Comparison of ENCODE assay signal across 25 cellular contexts in genomic region chr13:97495678-97496077, GRCh38.
"Had no signal": no experiment of that assay in that cellular context is flagged by ENCODE, and none has a peak within 500 bp of the region (broad histone marks: within the 10 kb centered on the region; RNA-seq: fewer than 3 reads in every experiment).

No MANE protein-coding gene starts in this region.

- H3K36me3 ChIP-seq: colonic mucosa, neutrophil, pancreas, upper lobe of right lung had no signal

- DNase-seq: activated B cell treated with CpG ODN at 0.5 μM for 24 hours; activated CD4-positive, alpha-beta T cell treated with anti-CD3 and anti-CD28 coated beads for 36 hours; activated CD4-positive, alpha-beta T cell treated with anti-CD3 and anti-CD28 coated beads, Interleukin-2, amount 50 U/mL, for 4 hours; activated CD8-positive, alpha-beta memory T cell treated with anti-CD3 and anti-CD28 coated beads for 24 hours; activated CD8-positive, alpha-beta memory T cell treated with anti-CD3 and anti-CD28 coated beads, Interleukin-2, amount 50 U/mL, for 48 hours; activated naive CD4-positive, alpha-beta T cell treated with Interleukin-2 at 50 U/mL for 16 hours; activated naive CD8-positive, alpha-beta T cell treated with anti-CD3 and anti-CD28 coated beads for 36 hours; activated T-cell treated with anti-CD3 and anti-CD28 coated beads, Interleukin-2, amount 50 U/mL, for 4 hours; colonic mucosa; dorsolateral prefrontal cortex; erythroblast; glutamatergic neuron; hippocampal formation; left ventricle myocardium superior; pancreas; right cardiac atrium; stimulated activated CD4-positive, alpha-beta T cell treated with anti-CD3 and anti-CD28 coated beads, Interleukin-12 subunit alpha, Interleukin-12 subunit beta, amount 100 ng/mL, for 4 hours; stimulated activated CD4-positive, alpha-beta T cell treated with anti-CD3 and anti-CD28 coated beads, Interleukin-4, amount 100 ng/mL, for 4 hours; stimulated activated naive CD8-positive, alpha-beta T cell treated with anti-CD3 and anti-CD28 coated beads, Interleukin-15, Interleukin-2, amounts not matched to agents 100 U/mL and 50 U/mL, for 24 hours; T1000; upper lobe of right lung had no signal

- H3K4me3 ChIP-seq: colonic mucosa, dorsolateral prefrontal cortex, pancreas, upper lobe of right lung had no signal

- H3K36me3 Mint-ChIP-seq: activated naive CD8-positive, alpha-beta T cell treated with anti-CD3 and anti-CD28 coated beads for 36 hours had no signal

- H3K9me3 ChIP-seq: colonic mucosa, neutrophil, pancreas had no signal

- H3K27ac Mint-ChIP-seq: activated B cell treated with CpG ODN at 0.5 μM for 24 hours; activated CD4-positive, alpha-beta T cell treated with anti-CD3 and anti-CD28 coated beads for 36 hours; activated naive CD8-positive, alpha-beta T cell treated with anti-CD3 and anti-CD28 coated beads for 36 hours; activated T-helper 2 cell treated with anti-CD3 and anti-CD28 coated beads, Interferon-gamma antibody, Interleukin-2, Interleukin-4, amounts not matched to agents 10 μg/mL and 5 μg/mL and 100 μg/mL, durations not matched to agents 14 hours and 24 hours and 36 hours; nephron; T-helper 1 cell treated with Interleukin-12 subunit alpha and Interleukin-12 subunit beta and Interleukin-4 antibody, amounts not matched to agents 30 μg/mL and 1 μg/mL, for 36 hours had no signal

- H3K27ac ChIP-seq: colonic mucosa, dorsolateral prefrontal cortex, neutrophil, pancreas, upper lobe of right lung had no signal

- H3K4me1 Mint-ChIP-seq: activated B cell treated with CpG ODN at 0.5 μM for 24 hours; activated CD4-positive, alpha-beta T cell treated with anti-CD3 and anti-CD28 coated beads for 36 hours; activated naive CD8-positive, alpha-beta T cell treated with anti-CD3 and anti-CD28 coated beads for 36 hours; nephron had no signal

- H3K4me3 Mint-ChIP-seq: activated B cell treated with CpG ODN at 0.5 μM for 24 hours; activated CD4-positive, alpha-beta T cell treated with anti-CD3 and anti-CD28 coated beads for 36 hours; activated naive CD8-positive, alpha-beta T cell treated with anti-CD3 and anti-CD28 coated beads for 36 hours; activated T-cell treated with anti-CD3 and anti-CD28 coated beads, Interleukin-2, amount 50 U/mL, for 4 hours; nephron; T-helper 1 cell treated with Interleukin-12 subunit alpha and Interleukin-12 subunit beta and Interleukin-4 antibody, amounts not matched to agents 30 μg/mL and 1 μg/mL, for 36 hours had no signal

- H3K4me1 ChIP-seq: colonic mucosa, pancreas, upper lobe of right lung had no signal

- ATAC-seq: activated CD4-positive, alpha-beta T cell treated with anti-CD3 and anti-CD28 coated beads for 36 hours; activated T-cell treated with anti-CD3 and anti-CD28 coated beads, Interleukin-2, amount 50 U/mL, for 4 hours; left ventricle myocardium superior; pancreas; right cardiac atrium; stimulated activated naive CD8-positive, alpha-beta T cell treated with anti-CD3 and anti-CD28 coated beads, Interleukin-15, Interleukin-2, amounts not matched to agents 100 U/mL and 50 U/mL, for 24 hours; upper lobe of right lung had no signal
